In the genomic region with DNA sequence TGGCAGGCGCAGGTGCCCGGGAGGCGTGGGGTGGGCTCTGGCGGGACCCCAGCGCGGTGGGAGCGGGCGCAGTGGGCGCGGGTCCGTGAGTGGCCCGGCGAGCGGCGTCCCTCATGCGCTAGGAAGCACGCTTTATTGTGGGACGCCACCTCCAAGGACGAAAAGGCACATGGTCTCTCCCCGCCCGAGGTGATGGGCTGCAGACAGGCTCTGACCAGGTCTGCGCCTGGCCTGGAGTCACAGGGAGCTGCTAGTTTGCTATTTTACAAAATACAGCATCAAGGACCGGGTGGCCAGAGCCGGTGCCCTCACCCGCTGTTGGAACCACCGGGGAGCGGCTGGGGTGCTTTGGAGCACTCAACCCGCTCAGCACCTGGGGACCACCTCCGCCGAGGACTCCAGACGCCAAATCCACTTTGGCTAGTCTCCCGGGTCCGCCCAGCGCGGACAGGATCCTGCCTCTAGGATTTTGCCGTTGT, we compare ENCODE assay signal across 8 cellular contexts.
DNase-seq lines count a peak whose midpoint lies in the region; ATAC-seq and TF ChIP-seq lines count a peak whose summit lies in the region.

No MANE protein-coding gene starts in this region.

- H3K4me3 ChIP-seq in cardiac muscle cell: peak overlapping the region; percentile 65
- H3K4me3 ChIP-seq in prostate gland: peak overlapping the region; percentile 70 to 98

- peak; percentile 0 for ATAC-seq in GM18505 (IDR thresholded peaks at IDR 0.05; ENCODE audit: unreplicated experiment)

- no peak for TF ChIP-seq POLR2A in GM18505 (IDR thresholded peaks at IDR 0.05; ENCODE audit: borderline replicate concordance, extremely low read depth, insufficient read depth, insufficient read length)
- TF ChIP-seq POLR2A in prostate gland (IDR thresholded peaks at IDR 0.05): no peak

- DNase-seq in HT-29 (ENCODE audit: low spot score) (peak; percentile 50), cardiac muscle cell (ENCODE audit: low read depth in 1 of 2, low spot score in 1 of 2) (peak in 1 of 2 donors; percentile 49), prostate gland (ENCODE audit: low spot score) (no peak), cerebellar cortex (ENCODE audit: low spot score) (no peak), cerebellum (ENCODE audit: low spot score) (no peak)
- DNase-seq in activated CD8-positive, alpha-beta memory T cell treated with anti-CD3 and anti-CD28 coated beads, Interleukin-2, amount 50 U/mL, for 48 hours: peak; percentile 75

- under 1% methylated on average over 36 of the region's 36 CpGs for WGBS in prostate gland

- H3K9me3 ChIP-seq in cardiac muscle cell (ENCODE audit: low read depth): no peaks in the 10 kb centered on the region
- no peaks in the 10 kb centered on the region for H3K9me3 ChIP-seq in prostate gland

- TF ChIP-seq CTCF in 22Rv1 (IDR thresholded peaks at IDR 0.05) (no peak), cardiac muscle cell (IDR thresholded peaks at IDR 0.05; ENCODE audit: low read depth, low read length) (no peak), prostate gland (IDR thresholded peaks at IDR 0.05) (no peak)

- H3K4me1 ChIP-seq in cardiac muscle cell (ENCODE audit: low read depth) (peaks cover 55% of the 10 kb centered on the region), prostate gland (replicated peaks) (peaks cover 24% of the 10 kb centered on the region)

- intact Hi-C loops in prostate gland (cut with DNase I): loop anchor here (5.0 kb wide), 1 partner anchor 45 kb away; no protein-coding TSS in a partner anchor

- peak overlapping the region; percentile 79 for H3K27ac ChIP-seq in 22Rv1
- peak overlapping the region; percentile 74 for H3K27ac ChIP-seq in cardiac muscle cell
- peak overlapping the region; percentile 91 to 97 for H3K27ac ChIP-seq in prostate gland

- H3K27me3 ChIP-seq in cardiac muscle cell (no peaks in the 10 kb centered on the region), prostate gland (replicated peaks; ENCODE audit: insufficient read depth) (no peaks in the 10 kb centered on the region)

- H3K36me3 ChIP-seq in cardiac muscle cell (no peaks in the 10 kb centered on the region), prostate gland (no peaks in the 10 kb centered on the region)

Comparison
In these comparisons a context has a peak if more than half of its experiments do, and no peak if none do; other contexts are left out.
1. DNase-seq: peak in HT-29 (single experiment) and activated CD8-positive, alpha-beta memory T cell treated with anti-CD3 and anti-CD28 coated beads, Interleukin-2, amount 50 U/mL, for 48 hours (single experiment); none in prostate gland (single experiment), cerebellar cortex (single experiment) and cerebellum (single experiment).
2. Peak in every context shown above with its lines, with median percentiles within 50 percentile points of each other: H3K27ac ChIP-seq.